Comparison of ENCODE assay signal across 9 cellular contexts in genomic region chr10:110535958-110536891, GRCh38. TPM values are rescaled to one million over a fixed set of nuclear protein-coding genes. Genes with fewer than 3 reads are reported as not detected.
DNase-seq lines count a peak whose midpoint lies in the region; ATAC-seq and TF ChIP-seq lines count a peak whose summit lies in the region.
"Had no signal": no experiment of that assay in that cellular context is flagged by ENCODE, and none has a peak within 500 bp of the region (broad histone marks: within the 10 kb centered on the region; RNA-seq: fewer than 3 reads in every experiment).

No MANE protein-coding gene starts in this region.

- BruUV-seq in OCI-LY7 (replicated peaks; lab: Mats Ljungman, UMichigan): no TSS peak

- H3K9me3 ChIP-seq in OCI-LY7 (ENCODE audit: low read length) (no peaks in the 10 kb centered on the region), right atrium auricular region (no peaks in the 10 kb centered on the region), prostate gland (no peaks in the 10 kb centered on the region)

- TF ChIP-seq CTCF in OCI-LY7 (conservative IDR thresholded peaks at IDR 0.05; ENCODE audit: low read length) (peak; percentile 74), right atrium auricular region (IDR thresholded peaks at IDR 0.05) (peak; percentile 43 to 69), prostate gland (IDR thresholded peaks at IDR 0.05) (peak in 1 of 4 experiments; percentile 8)

- no peaks in the 10 kb centered on the region for H3K9me2 ChIP-seq in OCI-LY7 (ENCODE audit: insufficient read depth, low read length)

- no peak for TF ChIP-seq POLR2A in prostate gland (IDR thresholded peaks at IDR 0.05)

- no peaks in the 10 kb centered on the region for H3K36me3 ChIP-seq in OCI-LY7 (ENCODE audit: insufficient read depth, low read length)
- no peaks in the 10 kb centered on the region for H3K36me3 ChIP-seq in right atrium auricular region
- no peaks in the 10 kb centered on the region for H3K36me3 ChIP-seq in prostate gland

- CTCF ChIA-PET in OCI-LY7 (lab: Charles Lee; ENCODE audit: unreplicated experiment): no interaction called here

- no peaks in the 10 kb centered on the region for H3K9me3 Mint-ChIP-seq in activated T-cell treated with anti-CD3 and anti-CD28 coated beads, Interleukin-2, amount 50 U/mL, for 72 hours

- DNase-seq in NCI-H1092 (lab: John Stamatoyannopoulos, UW) (peak; percentile 7), NCI-H1092 treated with DMSO at 0.1 percent for 48 hours (lab: John Stamatoyannopoulos, UW) (no peak), OCI-LY7 (ENCODE audit: low spot score) (peak; percentile 57), right atrium auricular region (ENCODE audit: low spot score) (no peak), prostate gland (ENCODE audit: low spot score) (no peak)
- DNase-seq in activated T-cell treated with anti-CD3 and anti-CD28 coated beads, Interleukin-2, amount 50 U/mL, for 72 hours: peak; percentile 83 to 88
- DNase-seq in stimulated activated CD4-positive, alpha-beta T cell treated with anti-CD3 and anti-CD28 coated beads, TNF-alpha, amount 100 ng/mL, for 48 hours (ENCODE audit: low read depth in 3 of 3): peak; percentile 51 to 76 (median 73)

- ATAC-seq in HG02885 (IDR thresholded peaks at IDR 0.05; ENCODE audit: poor library complexity, unreplicated experiment): peak; percentile 91
- peak; percentile 93 to 94 for ATAC-seq in activated T-cell treated with anti-CD3 and anti-CD28 coated beads, Interleukin-2, amount 50 U/mL, for 72 hours (replicated peaks in 1 of 2)

- peak overlapping the region; percentile 52 for H3K4me2 ChIP-seq in OCI-LY7 (ENCODE audit: low read length)

- peak overlapping the region; percentile 22; the same call in 1 of the 2 replicates for H2AFZ ChIP-seq in OCI-LY7 (ENCODE audit: low read length)

- peaks cover 64% of the 10 kb centered on the region for H3K4me1 Mint-ChIP-seq in activated T-cell treated with anti-CD3 and anti-CD28 coated beads, Interleukin-2, amount 50 U/mL, for 72 hours (ENCODE audit: low read depth)

- peak overlapping the region; percentile 8 for H3K4me3 ChIP-seq in OCI-LY7 (ENCODE audit: low read depth, low read length, poor library complexity, severe bottlenecking)
- no peak overlapping the region for H3K4me3 ChIP-seq in right atrium auricular region
- H3K4me3 ChIP-seq in prostate gland: no peak overlapping the region

- no peaks in the 10 kb centered on the region for H3K79me2 ChIP-seq in OCI-LY7 (ENCODE audit: insufficient read depth, low read depth, low read length)

- POLR2A ChIA-PET in OCI-LY7 (lab: Charles Lee): interaction anchor here (0.5 to 1.5 kb wide), 2 partner anchors 10 to 229 kb away, joined by 4 read pairs; no protein-coding TSS in a partner anchor

- peaks cover 40% of the 10 kb centered on the region for H3K4me1 ChIP-seq in OCI-LY7 (ENCODE audit: insufficient read depth, low read length, poor library complexity, severe bottlenecking)
- H3K4me1 ChIP-seq in right atrium auricular region: no peaks in the 10 kb centered on the region
- no peaks in the 10 kb centered on the region for H3K4me1 ChIP-seq in prostate gland (replicated peaks)

- 63% methylated on average over 12 of the region's 12 CpGs for WGBS in prostate gland

- peak overlapping the region; percentile 57 to 72 for H3K4me3 Mint-ChIP-seq in activated T-cell treated with anti-CD3 and anti-CD28 coated beads, Interleukin-2, amount 50 U/mL, for 72 hours

- no peaks in the 10 kb centered on the region for H3K27me3 Mint-ChIP-seq in activated T-cell treated with anti-CD3 and anti-CD28 coated beads, Interleukin-2, amount 50 U/mL, for 72 hours (ENCODE audit: low read depth)

- H3K27ac ChIP-seq in OCI-LY7 (ENCODE audit: low read depth, low read length, poor library complexity, severe bottlenecking): no peak overlapping the region
- no peak overlapping the region for H3K27ac ChIP-seq in right atrium auricular region
- H3K27ac ChIP-seq in prostate gland: no peak overlapping the region
- H3K27ac ChIP-seq: C4-2B had no signal

- no peaks in the 10 kb centered on the region for H3K36me3 Mint-ChIP-seq in activated T-cell treated with anti-CD3 and anti-CD28 coated beads, Interleukin-2, amount 50 U/mL, for 72 hours (ENCODE audit: insufficient read depth in 2 of 2)

- H3K27ac Mint-ChIP-seq in activated T-cell treated with anti-CD3 and anti-CD28 coated beads, Interleukin-2, amount 50 U/mL, for 72 hours: peak overlapping the region; percentile 88

- intact Hi-C loops in OCI-LY7 (cut with micrococcal nuclease; ENCODE audit: unreplicated experiment): loop anchor here (1.0 kb wide), 1 partner anchor 182 kb away; no protein-coding TSS in a partner anchor
- intact Hi-C loops in prostate gland (cut with DNase I): no loop called here

- H3K27me3 ChIP-seq in right atrium auricular region: peaks cover 0 to 2% of the 10 kb centered on the region in 2 donors
- H3K27me3 ChIP-seq in prostate gland (replicated peaks; ENCODE audit: insufficient read depth): no peaks in the 10 kb centered on the region

- no peaks in the 10 kb centered on the region for H4K20me1 ChIP-seq in OCI-LY7 (ENCODE audit: insufficient read depth, low read length)

RNA-seq across cellular contexts. Expression of gene SMC3, which starts 31.3 kb away (rescaled TPM):
- 38.4 and 50.0 TPM in 2 replicates for total RNA-seq in OCI-LY7 (2014; rRNA removed; shearing (Covaris generic))
- total RNA-seq in OCI-LY7 (2022): 73.4 and 83.6 TPM in 2 replicates
- 10 to 100 TPM; 79.7 to 85.6 TPM for total RNA-seq in activated T-cell treated with anti-CD3 and anti-CD28 coated beads, Interleukin-2, amount 50 U/mL, for 72 hours
- 10 to 100 TPM; 18.1 to 18.3 TPM for total RNA-seq in right atrium auricular region
- total RNA-seq in prostate gland: 10 to 100 TPM; 25.6 to 38.8 TPM

RNA-seq across cellular contexts. Expression of gene DUSP5, which starts 38.5 kb away (rescaled TPM):
- 0.06 and 0.08 TPM in 2 replicates for total RNA-seq in OCI-LY7 (2014; rRNA removed; shearing (Covaris generic))
- total RNA-seq in OCI-LY7 (2022): 0.28 and 0.97 TPM in 2 replicates
- 100 to 1,000 TPM; 122 to 242 TPM for total RNA-seq in activated T-cell treated with anti-CD3 and anti-CD28 coated beads, Interleukin-2, amount 50 U/mL, for 72 hours
- 10 to 100 TPM; 17.8 to 28.4 TPM for total RNA-seq in right atrium auricular region
- 10 to 100 TPM in 1 of 2 donors, 1 to 10 TPM in 1; 6.9 to 33.1 TPM for total RNA-seq in prostate gland

Comparison
In these comparisons a context has a peak if more than half of its experiments do, and no peak if none do; other contexts are left out.
1. DNase-seq: peak in NCI-H1092 (single experiment), OCI-LY7 (single experiment), activated T-cell treated with anti-CD3 and anti-CD28 coated beads, Interleukin-2, amount 50 U/mL, for 72 hours (2 of 2) and stimulated activated CD4-positive, alpha-beta T cell treated with anti-CD3 and anti-CD28 coated beads, TNF-alpha, amount 100 ng/mL, for 48 hours (3 of 3); none in NCI-H1092 treated with DMSO at 0.1 percent for 48 hours (single experiment), right atrium auricular region (single experiment) and prostate gland (single experiment).